1 cellular context compared by ENCODE assay signal in genomic region chr19:680287-681028, GRCh38.
A peak's percentile ranks its signal among the peaks of the same experiment; 100 is the strongest.
TF ChIP-seq lines count a peak whose summit lies in the region.

No MANE protein-coding gene starts in this region.

TF ChIP-seq in K562, 482 proteins besides CTCF, POLR2A, EP300 and RAD21 (continued from another document and continues in another):
- TF ChIP-seq MITF (IDR thresholded peaks at IDR 0.05) (no peak), MTF1 (CRISPR knock-in tag; IDR thresholded peaks at IDR 0.05; ENCODE audit: borderline replicate concordance) (no peak), SMARCB1 (IDR thresholded peaks at IDR 0.05; ENCODE audit: insufficient read length, low read depth) (no peak), ZNF785 (CRISPR knock-in tag; IDR thresholded peaks at IDR 0.05) (no peak), ZBED1 (IDR thresholded peaks at IDR 0.05) (peak; percentile 35; the same call in 1 of the 2 replicates), ZBTB26 (CRISPR knock-in tag; IDR thresholded peaks at IDR 0.05) (peak; percentile 95), ZNF445 (CRISPR knock-in tag; IDR thresholded peaks at IDR 0.05; ENCODE audit: low read depth) (0 out of 2 replicates have a peak, but pooled peaks have one; percentile 26), TCF15 (CRISPR knock-in tag; IDR thresholded peaks at IDR 0.05) (no peak), PATZ1 (CRISPR knock-in tag; IDR thresholded peaks at IDR 0.05; ENCODE audit: borderline replicate concordance) (0 out of 2 replicates have a peak, but pooled peaks have one; percentile 56), HNRNPH1 (optimal IDR thresholded peaks at IDR 0.05; ENCODE audit: low read depth, low read length) (no peak), CREM (IDR thresholded peaks at IDR 0.05; ENCODE audit: low read depth) (peak; percentile 88), POLR2AphosphoS5 (IDR thresholded peaks at IDR 0.05; ENCODE audit: control insufficient read depth, insufficient read depth, low read depth, low read length) (peak; percentile 67), ZNF584 (CRISPR knock-in tag; IDR thresholded peaks at IDR 0.05; ENCODE audit: low read depth) (no peak), CCNT2 (IDR thresholded peaks at IDR 0.05; ENCODE audit: borderline replicate concordance, extremely low read depth, insufficient read length, low read depth, low read length) (peak; percentile 89), KDM5B (IDR thresholded peaks at IDR 0.05; ENCODE audit: insufficient replicate concordance, low read depth, low read length) (peak; percentile 69), ARHGAP35 (IDR thresholded peaks at IDR 0.05; ENCODE audit: partially characterized antibody) (no peak), PCBP1 (IDR thresholded peaks at IDR 0.05; ENCODE audit: low read depth, low read length, poor library complexity, severe bottlenecking) (no peak), NFIC (IDR thresholded peaks at IDR 0.05) (0 out of 2 replicates have a peak, but pooled peaks have one; percentile 5), GTF2F1 (IDR thresholded peaks at IDR 0.05; ENCODE audit: low read depth, low read length) (no peak), RFX1 (IDR thresholded peaks at IDR 0.05) (no peak), AFF1 (IDR thresholded peaks at IDR 0.05; ENCODE audit: low read depth in 1 of 2, partially characterized antibody in 2 of 2) (peak in 1 of 2 experiments; percentile 27), KLF6 (CRISPR knock-in tag; IDR thresholded peaks at IDR 0.05; ENCODE audit: borderline replicate concordance) (peak; percentile 59; the same call in 1 of the 2 replicates), NCOA4 (IDR thresholded peaks at IDR 0.05; ENCODE audit: partially characterized antibody) (no peak), HDAC1 (IDR thresholded peaks at IDR 0.05) (peak in 1 of 2 experiments; percentile 94; a peak in 2 of 4 replicates), KLF10 (CRISPR knock-in tag; IDR thresholded peaks at IDR 0.05) (no peak), ZNF311 (CRISPR knock-in tag; IDR thresholded peaks at IDR 0.05) (no peak), NCOA2 (IDR thresholded peaks at IDR 0.05; ENCODE audit: partially characterized antibody in 2 of 2) (no peak), PCBP2 (IDR thresholded peaks at IDR 0.05; ENCODE audit: low read depth, low read length, poor library complexity, severe bottlenecking) (no peak), COPS2 (conservative IDR thresholded peaks at IDR 0.05) (no peak), POLR2G (IDR thresholded peaks at IDR 0.05; ENCODE audit: low read depth, low read length) (peak; percentile 97), DMBX1 (CRISPR knock-in tag; IDR thresholded peaks at IDR 0.05; ENCODE audit: borderline replicate concordance) (no peak), ZNF263 (CRISPR knock-in tag; IDR thresholded peaks at IDR 0.05; ENCODE audit: borderline replicate concordance) (no peak; the same call in 1 of the 2 replicates), JUNB (CRISPR knock-in tag; conservative IDR thresholded peaks at IDR 0.05) (0 out of 2 replicates have a peak, but pooled peaks have one; percentile 28), ZNF133 (CRISPR knock-in tag; IDR thresholded peaks at IDR 0.05) (0 out of 2 replicates have a peak, but pooled peaks have one; percentile 49), JUND (IDR thresholded peaks at IDR 0.05; ENCODE audit: borderline replicate concordance, low read depth, low read length) (peak; percentile 51; the same call in 1 of the 2 replicates), JUND (tag; IDR thresholded peaks at IDR 0.05; ENCODE audit: borderline replicate concordance, low read depth, low read length) (no peak; the same call in 2 of the 3 replicates), ZNF740 (CRISPR knock-in tag; IDR thresholded peaks at IDR 0.05) (peak; percentile 22; the same call in 1 of the 2 replicates), ZNF740 (tag; IDR thresholded peaks at IDR 0.05) (peak in 1 of 2 experiments; percentile 60; a peak in 1 of 4 replicates), ZBTB33 (CRISPR knock-in tag; IDR thresholded peaks at IDR 0.05) (peak; percentile 73; the same call in 1 of the 2 replicates), DEAF1 (CRISPR knock-in tag; IDR thresholded peaks at IDR 0.05) (no peak), NRF1 (conservative IDR thresholded peaks at IDR 0.05 in 1 of 2, IDR thresholded peaks at IDR 0.05 in 1 of 2) (peak; percentile 81 to 84), USF2 (CRISPR knock-in tag; IDR thresholded peaks at IDR 0.05) (peak; percentile 88), THAP7 (CRISPR knock-in tag; IDR thresholded peaks at IDR 0.05) (no peak), NCOA1 (IDR thresholded peaks at IDR 0.05; ENCODE audit: low read depth) (peak; percentile 38; the same call in 1 of the 2 replicates), SMAD4 (CRISPR knock-in tag; conservative IDR thresholded peaks at IDR 0.05) (peak; percentile 83), ZNF639 (CRISPR knock-in tag; conservative IDR thresholded peaks at IDR 0.05 in 1 of 2, IDR thresholded peaks at IDR 0.05 in 1 of 2) (peak in 1 of 2 experiments; percentile 99; a peak in 2 of 4 replicates), LEF1 (IDR thresholded peaks at IDR 0.05) (0 out of 2 replicates have a peak, but pooled peaks have one; percentile 47)
